16 cellular contexts compared by ENCODE assay signal in genomic region chr7:66500087-66500486, GRCh38.
DNase-seq lines count a peak whose midpoint lies in the region; ATAC-seq and TF ChIP-seq lines count a peak whose summit lies in the region.
"Had no signal": no experiment of that assay in that cellular context is flagged by ENCODE, and none has a peak within 500 bp of the region (broad histone marks: within the 10 kb centered on the region; RNA-seq: fewer than 3 reads in every experiment).

No MANE protein-coding gene starts in this region.

- no peaks in the 10 kb centered on the region for H3K27me3 Mint-ChIP-seq in activated T-cell treated with anti-CD3 and anti-CD28 coated beads, Interleukin-2, amount 50 U/mL, for 4 hours (ENCODE audit: low read depth)
- H3K27me3 Mint-ChIP-seq in Calu3 (ENCODE audit: unreplicated experiment) (peaks cover 13% of the 10 kb centered on the region), immature natural killer cell (ENCODE audit: low read depth in 3 of 3) (peaks cover 4 to 7% (median 7%) of the 10 kb centered on the region in 3 donors)
- H3K27me3 Mint-ChIP-seq: brain had no signal

- CTCF ChIA-PET in Calu3 (lab: Charles Lee): no interaction called here

- no peaks in the 10 kb centered on the region for H3K9me3 Mint-ChIP-seq in activated T-cell treated with anti-CD3 and anti-CD28 coated beads, Interleukin-2, amount 50 U/mL, for 4 hours
- H3K9me3 Mint-ChIP-seq in stimulated activated effector memory CD8-positive, alpha-beta T cell treated with anti-CD3 and anti-CD28 coated beads, Interleukin-12 subunit alpha, Interleukin-12 subunit beta, amount 100 ng/mL, for 72 hours: no peaks in the 10 kb centered on the region
- H3K9me3 Mint-ChIP-seq in Calu3 (ENCODE audit: low read depth, unreplicated experiment) (no peaks in the 10 kb centered on the region), immature natural killer cell (peaks cover 0 to 2% (median 0%) of the 10 kb centered on the region in 6 donors)
- H3K9me3 Mint-ChIP-seq: activated B cell treated with CpG ODN at 0.5 μM for 24 hours, brain, memory B cell had no signal

- no peak overlapping the region for H3K4me3 Mint-ChIP-seq in activated T-cell treated with anti-CD3 and anti-CD28 coated beads, Interleukin-2, amount 50 U/mL, for 4 hours
- no peak overlapping the region for H3K4me3 Mint-ChIP-seq in stimulated activated effector memory CD8-positive, alpha-beta T cell treated with anti-CD3 and anti-CD28 coated beads, Interleukin-12 subunit alpha, Interleukin-12 subunit beta, amount 100 ng/mL, for 72 hours
- H3K4me3 Mint-ChIP-seq in Calu3 (ENCODE audit: low read depth, unreplicated experiment): no peak overlapping the region
- no peak overlapping the region for H3K4me3 Mint-ChIP-seq in immature natural killer cell
- H3K4me3 Mint-ChIP-seq: activated B cell treated with CpG ODN at 0.5 μM for 24 hours, memory B cell had no signal

- intact Hi-C loops in Calu3 (cut with micrococcal nuclease; ENCODE audit: unreplicated experiment): no loop called here

- H3K36me3 Mint-ChIP-seq in activated T-cell treated with anti-CD3 and anti-CD28 coated beads, Interleukin-2, amount 50 U/mL, for 4 hours (ENCODE audit: insufficient read depth): no peaks in the 10 kb centered on the region
- no peaks in the 10 kb centered on the region for H3K36me3 Mint-ChIP-seq in stimulated activated effector memory CD8-positive, alpha-beta T cell treated with anti-CD3 and anti-CD28 coated beads, Interleukin-12 subunit alpha, Interleukin-12 subunit beta, amount 100 ng/mL, for 72 hours
- H3K36me3 Mint-ChIP-seq in Calu3 (ENCODE audit: insufficient read depth, unreplicated experiment): no peaks in the 10 kb centered on the region
- H3K36me3 Mint-ChIP-seq in immature natural killer cell: peaks cover 0 to 4% (median 0%) of the 10 kb centered on the region in 3 donors

- BruUV-seq in Calu3 (replicated peaks; lab: Mats Ljungman, UMichigan): no TSS peak

- no peak overlapping the region for H3K27ac Mint-ChIP-seq in stimulated activated effector memory CD8-positive, alpha-beta T cell treated with anti-CD3 and anti-CD28 coated beads, Interleukin-12 subunit alpha, Interleukin-12 subunit beta, amount 100 ng/mL, for 72 hours
- H3K27ac Mint-ChIP-seq in Calu3 (ENCODE audit: unreplicated experiment) (no peak overlapping the region), immature natural killer cell (no peak overlapping the region)
- H3K27ac Mint-ChIP-seq: activated B cell treated with CpG ODN at 0.5 μM for 24 hours, memory B cell had no signal

- TF ChIP-seq CTCF in Calu3 (IDR thresholded peaks at IDR 0.05; ENCODE audit: unreplicated experiment): no peak

- ATAC-seq in activated T-cell treated with anti-CD3 and anti-CD28 coated beads, Interleukin-2, amount 50 U/mL, for 4 hours: peak; percentile 37 to 46
- peak; percentile 77 for ATAC-seq in stimulated activated effector memory CD8-positive, alpha-beta T cell treated with anti-CD3 and anti-CD28 coated beads, Interleukin-12 subunit alpha, Interleukin-12 subunit beta, amount 100 ng/mL, for 72 hours
- ATAC-seq: heart right ventricle had no signal

- no peak for DNase-seq in activated T-cell treated with anti-CD3 and anti-CD28 coated beads, Interleukin-2, amount 50 U/mL, for 4 hours
- DNase-seq in activated T-cell treated with anti-CD3 and anti-CD28 coated beads, Interleukin-2, amount 50 U/mL, for 1 hour: no peak
- DNase-seq in NCI-H2171 (lab: John Stamatoyannopoulos, UW) (peak; percentile 66), epithelial cell of prostate (ENCODE audit: low read depth, low spot score) (no peak), Calu3 (no peak), immature natural killer cell (no peak), ureter (ENCODE audit: low spot score) (no peak)
- DNase-seq in stimulated activated effector memory CD8-positive, alpha-beta T cell treated with anti-CD3 and anti-CD28 coated beads, Interleukin-12 subunit alpha, Interleukin-12 subunit beta, amount 100 ng/mL, for 72 hours (ENCODE audit: low spot score in 2 of 2): no peak
- DNase-seq: activated B cell treated with CpG ODN at 0.5 μM for 24 hours, DND-41, heart right ventricle, NCI-H1694 treated with DMSO at 0.1 percent for 48 hours, NCI-H774 had no signal

- peak overlapping the region; percentile 31 for H3K27ac ChIP-seq in epithelial cell of prostate
- H3K27ac ChIP-seq: heart right ventricle, vagina had no signal

- H3K4me1 Mint-ChIP-seq in activated T-cell treated with anti-CD3 and anti-CD28 coated beads, Interleukin-2, amount 50 U/mL, for 4 hours (ENCODE audit: low read depth): peaks cover 2% of the 10 kb centered on the region
- H3K4me1 Mint-ChIP-seq in stimulated activated effector memory CD8-positive, alpha-beta T cell treated with anti-CD3 and anti-CD28 coated beads, Interleukin-12 subunit alpha, Interleukin-12 subunit beta, amount 100 ng/mL, for 72 hours: peaks cover 5% of the 10 kb centered on the region
- H3K4me1 Mint-ChIP-seq in Calu3 (ENCODE audit: low read depth, unreplicated experiment) (no peaks in the 10 kb centered on the region), immature natural killer cell (peaks cover 0 to 2% of the 10 kb centered on the region in 2 donors)
